27 cellular contexts compared by ENCODE assay signal in genomic region chr20:57754190-57754589, GRCh38.
"Had no signal": no experiment of that assay in that cellular context is flagged by ENCODE, and none has a peak within 500 bp of the region (broad histone marks: within the 10 kb centered on the region; RNA-seq: fewer than 3 reads in every experiment).

No MANE protein-coding gene starts in this region.

- H3K4me3 ChIP-seq: adrenal gland, body of pancreas, esophagus squamous epithelium, gastroesophageal sphincter had no signal

- H3K4me3 Mint-ChIP-seq: activated CD4-positive, alpha-beta memory T cell treated with anti-CD3 and anti-CD28 coated beads, Interleukin-2, amount 10 ng/mL, durations not matched to agents 7 days and 5 days; activated CD4-positive, alpha-beta T cell treated with anti-CD3 and anti-CD28 coated beads, Interleukin-2, amount 10 ng/mL, durations not matched to agents 7 days and 5 days; activated naive CD4-positive, alpha-beta T cell treated with anti-CD3 and anti-CD28 coated beads for 36 hours; activated naive CD4-positive, alpha-beta T cell treated with anti-CD3 and anti-CD28 coated beads, Interleukin-2, amount 50 U/mL, for 24 hours; activated naive CD8-positive, alpha-beta T cell treated with anti-CD3 and anti-CD28 coated beads for 36 hours; activated naive CD8-positive, alpha-beta T cell treated with anti-CD3 and anti-CD28 coated beads, Interleukin-2, amount 50 U/mL, for 24 hours; activated T-helper 1 cell treated with anti-CD3 and anti-CD28 coated beads, Interleukin-12 subunit alpha, Interleukin-12 subunit beta, Interleukin-2, Interleukin-4 antibody, amounts not matched to agents 30 ng/mL and 10 ng/mL and 1 ng/mL, durations not matched to agents 14 hours and 24 hours and 36 hours; effector memory CD8-positive, alpha-beta T cell; WTC11 had no signal

- H3K36me3 ChIP-seq: adrenal gland, esophagus squamous epithelium, gastroesophageal sphincter had no signal

- H3K9me3 ChIP-seq: adrenal gland, body of pancreas, esophagus squamous epithelium had no signal

- DNase-seq: activated CD4-positive, alpha-beta memory T cell treated with anti-CD3 and anti-CD28 coated beads, Interleukin-2, amount 10 ng/mL, durations not matched to agents 7 days and 5 days; activated CD4-positive, alpha-beta T cell treated with anti-CD3 and anti-CD28 coated beads for 1 hour; activated CD4-positive, alpha-beta T cell treated with anti-CD3 and anti-CD28 coated beads for 4 hours; activated CD4-positive, alpha-beta T cell treated with anti-CD3 and anti-CD28 coated beads, Interleukin-2, amount 10 ng/mL, durations not matched to agents 7 days and 5 days; activated CD4-positive, alpha-beta T cell treated with anti-CD3 and anti-CD28 coated beads, Interleukin-2, amount 50 U/mL, for 4 hours; activated naive CD4-positive, alpha-beta T cell treated with anti-CD3 and anti-CD28 coated beads for 36 hours; activated naive CD8-positive, alpha-beta T cell treated with anti-CD3 and anti-CD28 coated beads for 36 hours; activated naive CD8-positive, alpha-beta T cell treated with anti-CD3 and anti-CD28 coated beads, Interleukin-2, amount 50 U/mL, for 24 hours; activated T-cell treated with anti-CD3 and anti-CD28 coated beads, Interleukin-2, amount 50 U/mL, for 1 hour; activated T-cell treated with anti-CD3 and anti-CD28 coated beads, Interleukin-2, amount 50 U/mL, for 48 hours; adrenal gland; amygdala; body of pancreas; caudate nucleus; cortex of kidney; dermis blood vessel endothelial cell; effector CD4-positive, alpha-beta T cell; effector memory CD8-positive, alpha-beta T cell; esophagus squamous epithelium; foreskin melanocyte; T-helper 2 cell had no signal

- H3K9me3 Mint-ChIP-seq: activated CD4-positive, alpha-beta T cell treated with anti-CD3 and anti-CD28 coated beads, Interleukin-2, amount 10 ng/mL, durations not matched to agents 7 days and 5 days; activated naive CD4-positive, alpha-beta T cell treated with anti-CD3 and anti-CD28 coated beads, Interleukin-2, amount 50 U/mL, for 24 hours; activated naive CD8-positive, alpha-beta T cell treated with anti-CD3 and anti-CD28 coated beads for 36 hours; activated naive CD8-positive, alpha-beta T cell treated with anti-CD3 and anti-CD28 coated beads, Interleukin-2, amount 50 U/mL, for 24 hours; activated T-helper 1 cell treated with anti-CD3 and anti-CD28 coated beads, Interleukin-12 subunit alpha, Interleukin-12 subunit beta, Interleukin-2, Interleukin-4 antibody, amounts not matched to agents 30 ng/mL and 10 ng/mL and 1 ng/mL, durations not matched to agents 14 hours and 24 hours and 36 hours; activated T-helper 2 cell treated with anti-CD3 and anti-CD28 coated beads, Interferon-gamma antibody, Interleukin-2, Interleukin-4, amounts not matched to agents 10 μg/mL and 5 μg/mL and 100 μg/mL, durations not matched to agents 14 hours and 24 hours and 36 hours; effector memory CD8-positive, alpha-beta T cell had no signal

- H3K36me3 Mint-ChIP-seq: activated naive CD4-positive, alpha-beta T cell treated with anti-CD3 and anti-CD28 coated beads, Interleukin-2, amount 50 U/mL, for 24 hours; activated naive CD8-positive, alpha-beta T cell treated with anti-CD3 and anti-CD28 coated beads for 36 hours; WTC11 had no signal

- ATAC-seq: activated naive CD8-positive, alpha-beta T cell treated with anti-CD3 and anti-CD28 coated beads, Interleukin-2, amount 50 U/mL, for 24 hours; body of pancreas; effector memory CD8-positive, alpha-beta T cell; gastroesophageal sphincter had no signal

- FAIRE-seq: colon had no signal

- H3K27me3 ChIP-seq: body of pancreas, gastroesophageal sphincter had no signal

- H3K27ac ChIP-seq: adrenal gland, esophagus squamous epithelium, gastroesophageal sphincter had no signal

- H3K27ac Mint-ChIP-seq: activated CD4-positive, alpha-beta memory T cell treated with anti-CD3 and anti-CD28 coated beads, Interleukin-2, amount 10 ng/mL, durations not matched to agents 7 days and 5 days; activated CD4-positive, alpha-beta T cell treated with anti-CD3 and anti-CD28 coated beads, Interleukin-2, amount 10 ng/mL, durations not matched to agents 7 days and 5 days; activated naive CD4-positive, alpha-beta T cell treated with anti-CD3 and anti-CD28 coated beads for 36 hours; activated naive CD4-positive, alpha-beta T cell treated with anti-CD3 and anti-CD28 coated beads, Interleukin-2, amount 50 U/mL, for 24 hours; activated naive CD8-positive, alpha-beta T cell treated with anti-CD3 and anti-CD28 coated beads for 36 hours; activated naive CD8-positive, alpha-beta T cell treated with anti-CD3 and anti-CD28 coated beads, Interleukin-2, amount 50 U/mL, for 24 hours; activated T-helper 1 cell treated with anti-CD3 and anti-CD28 coated beads, Interleukin-12 subunit alpha, Interleukin-12 subunit beta, Interleukin-2, Interleukin-4 antibody, amounts not matched to agents 30 ng/mL and 10 ng/mL and 1 ng/mL, durations not matched to agents 14 hours and 24 hours and 36 hours; activated T-helper 2 cell treated with anti-CD3 and anti-CD28 coated beads, Interferon-gamma antibody, Interleukin-2, Interleukin-4, amounts not matched to agents 10 μg/mL and 5 μg/mL and 100 μg/mL, durations not matched to agents 14 hours and 24 hours and 36 hours; effector memory CD8-positive, alpha-beta T cell; WTC11 had no signal
